ENCODE assay signal across 8 cellular contexts in the genomic region with DNA sequence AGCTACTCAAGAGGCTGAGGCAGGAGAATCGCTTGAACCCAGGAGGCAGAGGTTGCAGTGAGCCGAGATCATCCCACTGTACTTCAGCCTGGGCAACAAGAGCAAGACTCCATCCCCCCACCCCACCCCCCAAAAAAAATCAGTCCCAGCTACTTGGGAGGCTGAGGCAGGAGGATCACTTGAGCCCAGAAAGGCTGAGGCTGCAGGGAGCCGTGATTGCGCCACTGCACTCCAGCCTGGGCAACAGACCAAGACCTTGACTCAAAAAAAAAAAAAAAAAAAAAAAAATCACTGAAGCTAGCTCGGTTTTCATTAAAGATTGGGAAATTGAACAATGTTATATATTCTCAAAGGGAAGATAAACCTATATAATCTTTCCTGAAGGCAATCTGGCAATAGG. TPM values are rescaled to one million over a fixed set of nuclear protein-coding genes. Genes with fewer than 3 reads are reported as not detected.
A peak's percentile ranks its signal among the peaks of the same experiment; 100 is the strongest.
DNase-seq lines count a peak whose midpoint lies in the region; ATAC-seq, FAIRE-seq and TF ChIP-seq lines count a peak whose summit lies in the region.
"Not testable (repeated sequence)": the region's sequence is repeated elsewhere in the genome, so short reads cannot be mapped to it uniquely, and the experiment has no call there.

No MANE protein-coding gene starts in this region.

- POLR2A ChIA-PET in HEK293 (lab: Yijun Ruan, JAX) = interaction anchor here (0.6 to 1.5 kb wide), 2 partner anchors 39 to 347 kb away, joined by 4 to 8 read pairs; a partner anchor contains a TSS
- POLR2A ChIA-PET in K562 (lab: Yijun Ruan, JAX) = not testable (repeated sequence)

- not testable (repeated sequence) for H3K4me2 ChIP-seq in K562 (ENCODE audit: insufficient read depth, low read length)

- not testable (repeated sequence) for H4K20me1 ChIP-seq in K562 (replicated peaks; ENCODE audit: control insufficient read depth, insufficient read depth, low read length)

- not testable (repeated sequence) for H3K27me3 Mint-ChIP-seq in osteocyte (ENCODE audit: unreplicated experiment)

- H3K9ac ChIP-seq in K562 (ENCODE audit: insufficient read depth in 1 of 2, low read depth in 2 of 2, low read length in 2 of 2) = not testable (repeated sequence)

- intact Hi-C loops in K562 (cut with micrococcal nuclease) = not testable (repeated sequence)

- in situ Hi-C loops in K562 (cut with MboI) = not testable (repeated sequence)

- H3K9me3 ChIP-seq in HEK293 (ENCODE audit: control insufficient read depth, insufficient read depth, low read depth, low read length); K562 (replicated peaks; ENCODE audit: control insufficient read depth, insufficient read depth, low read depth, low read length): not testable (repeated sequence)

- H3K9me1 ChIP-seq in K562 (ENCODE audit: control insufficient read depth, insufficient read depth, low read length) = not testable (repeated sequence)

- CTCF ChIA-PET in HEK293 (lab: Yijun Ruan, JAX); K562 (lab: Yijun Ruan, JAX; ENCODE audit: low intra/inter-chr PET ratio): not testable (repeated sequence)

- not testable (repeated sequence) for H3K36me3 Mint-ChIP-seq in osteocyte (ENCODE audit: unreplicated experiment)

- TF ChIP-seq RAD21 in Ishikawa (IDR thresholded peaks at IDR 0.05; ENCODE audit: low read depth); K562 (CRISPR knock-in tag; conservative IDR thresholded peaks at IDR 0.05 in 1 of 2, IDR thresholded peaks at IDR 0.05 in 1 of 2): not testable (repeated sequence)

- H3K79me2 ChIP-seq in K562 (ENCODE audit: control insufficient read depth, insufficient read depth, low read length) = not testable (repeated sequence)

- not testable (repeated sequence) for BruUV-seq in K562 (replicated peaks; lab: Mats Ljungman, UMichigan)

- H3K27ac ChIP-seq in HEK293 (ENCODE audit: extremely low read depth, low read depth, low read length); K562 (ENCODE audit: extremely low read depth, low read depth, low read length): not testable (repeated sequence)

- H3K36me3 ChIP-seq in HEK293 (ENCODE audit: control insufficient read depth in 2 of 2, insufficient read depth in 1 of 2, low read length in 2 of 2); K562 (ENCODE audit: control insufficient read depth, insufficient read depth, low read length): not testable (repeated sequence)

- FAIRE-seq in K562 (lab: Jason Lieb, UNC) = not testable (repeated sequence)

- not testable (repeated sequence) for DNase-seq in K562 (ENCODE audit: extremely low read depth in 1 of 4, low spot score in 3 of 4)
- DNase-seq in cardiac fibroblast (ENCODE audit: low read depth in 2 of 2) (peak; percentile 15 to 21), fibroblast of peridontal ligament (ENCODE audit: extremely low read depth) (peak; percentile 14), fibroblast of the aortic adventitia (ENCODE audit: low read depth) (peak; percentile 6), left lobe of liver (ENCODE audit: low spot score) (peak; percentile 22), osteocyte (ENCODE audit: extremely low spot score, unreplicated experiment) (peak; percentile 10)

- H3K4me3 ChIP-seq in HEK293 (ENCODE audit: low read depth, low read length); K562; cardiac fibroblast (replicated peaks in 1 of 2; ENCODE audit: low read depth in 2 of 2, low read length in 2 of 2); fibroblast of the aortic adventitia (ENCODE audit: low read depth, low read length): not testable (repeated sequence)

- H2AFZ ChIP-seq in K562 (ENCODE audit: low read depth, low read length) = not testable (repeated sequence)

- ATAC-seq in K562, left lobe of liver: not testable (repeated sequence)

- not testable (repeated sequence) for TF ChIP-seq POLR2A in K562 (conservative IDR thresholded peaks at IDR 0.05)

- not testable (repeated sequence) for TF ChIP-seq CTCF in HEK293 (tag by site-specific recombination; IDR thresholded peaks at IDR 0.05); K562 (IDR thresholded peaks at IDR 0.05 in 2 of 3, conservative IDR thresholded peaks at IDR 0.05 in 1 of 3; ENCODE audit: insufficient read depth in 2 of 3, low read depth in 1 of 3, low read length in 3 of 3); cardiac fibroblast (IDR thresholded peaks at IDR 0.05; ENCODE audit: low read depth, low read length); fibroblast of the aortic adventitia (IDR thresholded peaks at IDR 0.05; ENCODE audit: insufficient read depth, low read length); osteocyte (IDR thresholded peaks at IDR 0.05)

- not testable (repeated sequence) for H3K4me1 Mint-ChIP-seq in osteocyte (ENCODE audit: unreplicated experiment)

- not testable (repeated sequence) for H3K4me3 Mint-ChIP-seq in osteocyte (ENCODE audit: unreplicated experiment)

- H3K27ac Mint-ChIP-seq in osteocyte (ENCODE audit: unreplicated experiment) = not testable (repeated sequence)

- not testable (repeated sequence) for TF ChIP-seq EP300 in Ishikawa (IDR thresholded peaks at IDR 0.05; ENCODE audit: borderline replicate concordance); K562 (IDR thresholded peaks at IDR 0.05; ENCODE audit: low read length)

- H3K9me3 Mint-ChIP-seq in osteocyte (ENCODE audit: unreplicated experiment) = not testable (repeated sequence)

- WGBS in K562 (ENCODE audit: insufficient coverage, low coverage, missing lambda C conversion rate) = 21% methylated on average over 5 of the region's 5 CpGs

- not testable (repeated sequence) for H3K27me3 ChIP-seq in K562 (ENCODE audit: control insufficient read depth in 2 of 2, insufficient read depth in 2 of 2, low read length in 2 of 2)

- H3K4me1 ChIP-seq in HEK293 (ENCODE audit: control insufficient read depth, insufficient read depth, low read length); K562 (replicated peaks in 1 of 2; ENCODE audit: control insufficient read depth in 2 of 2, insufficient read depth in 2 of 2, low read length in 2 of 2): not testable (repeated sequence)

TF ChIP-seq in Ishikawa, 13 proteins besides CTCF, POLR2A, EP300 and RAD21:
- TF ChIP-seq CEBPB (IDR thresholded peaks at IDR 0.05) = peak; percentile 74
TF ChIP-seq in Ishikawa: peak in this region for 1; not testable (repeated sequence) for 12.

TF ChIP-seq in K562, 482 proteins besides CTCF, POLR2A, EP300 and RAD21:
- peak; percentile 47; the same call in 1 of the 2 replicates for TF ChIP-seq CEBPB (tag; IDR thresholded peaks at IDR 0.05)

RNA-seq across cellular contexts. Expression of a gene that starts 20.5 kb away (rescaled TPM):
- total RNA-seq in K562 (2011; cell fraction: chromatin; rRNA removed; ENCODE audit: low replicate concordance) = 16.2 and 38.5 TPM in 2 replicates
- 8.5 and 12.4 TPM in 2 replicates for total RNA-seq in K562 (2011; cell fraction: nucleolus; rRNA removed)
- 27.5 and 37.6 TPM in 2 replicates for total RNA-seq in K562 (2011; cell fraction: nucleoplasm; rRNA removed)
- total RNA-seq in K562 (2014; rRNA removed) (3.9 and 4.1 TPM in 2 replicates), K562 (2014; rRNA removed; fragmentation: Illumina TruSeq; extraction: Trizol) (8.6 and 10.1 TPM in 2 replicates), K562 (2015; rRNA removed; fragmentation: Illumina TruSeq; extraction: Trizol) (6.2 and 6.7 TPM in 2 replicates), K562 (2021) (9.3 and 10.6 TPM in 2 replicates), fibroblast of the aortic adventitia (ENCODE audit: low replicate concordance) (10.0 and 17.8 TPM in 2 replicates), left lobe of liver (6.9 TPM), osteocyte (29.9 and 32.4 TPM in 2 replicates)
- polyA plus RNA-seq in K562 (2011; rRNA removed) (15.2 and 15.4 TPM in 2 replicates), K562 (2014; fragmentation: Illumina TruSeq; extraction: Trizol) (8.8 and 9.0 TPM in 2 replicates), K562 (2014; fragmentation: Nextera tagmentation; extraction: Ambion mirVana) (1 to 10 TPM; 3.8 to 4.0 TPM), K562 (2014; rRNA removed) (7.4 and 8.4 TPM in 2 replicates)
- polyA plus RNA-seq in K562 (2011; cell fraction: cytosol; rRNA removed) = 2.8 and 7.8 TPM in 2 replicates
- 10.1 and 14.7 TPM in 2 replicates for polyA plus RNA-seq in K562 (2011; cell fraction: nucleus; rRNA removed)
- polyA plus RNA-seq in K562 (2012) = 8.9 and 16.6 TPM in 2 replicates
- polyA minus RNA-seq in K562 (2011; rRNA and poly(A)+ RNA removed) = 9.9 and 13.3 TPM in 2 replicates
- 3.5 and 4.3 TPM in 2 replicates for polyA minus RNA-seq in K562 (2011; cell fraction: cytosol; rRNA and poly(A)+ RNA removed)
- 4.0 and 7.8 TPM in 2 replicates for polyA minus RNA-seq in K562 (2011; cell fraction: nucleus; rRNA and poly(A)+ RNA removed)

RNA-seq across cellular contexts. Expression of a gene that starts 38.8 kb away (rescaled TPM):
- 57.6 and 170 TPM in 2 replicates for total RNA-seq in K562 (2011; cell fraction: chromatin; rRNA removed; ENCODE audit: low replicate concordance)
- total RNA-seq in K562 (2011; cell fraction: nucleolus; rRNA removed) = 35.2 and 38.2 TPM in 2 replicates
- total RNA-seq in K562 (2011; cell fraction: nucleoplasm; rRNA removed) = 79.6 and 136 TPM in 2 replicates
- total RNA-seq in K562 (2014; rRNA removed) (69.7 and 69.8 TPM in 2 replicates), K562 (2014; rRNA removed; fragmentation: Illumina TruSeq; extraction: Trizol) (151 and 159 TPM in 2 replicates), K562 (2015; rRNA removed; fragmentation: Illumina TruSeq; extraction: Trizol) (131 and 142 TPM in 2 replicates), K562 (2021) (84.1 and 89.4 TPM in 2 replicates), fibroblast of the aortic adventitia (ENCODE audit: low replicate concordance) (61.1 and 99.1 TPM in 2 replicates), left lobe of liver (14.3 TPM), osteocyte (34.0 and 38.7 TPM in 2 replicates)
- polyA plus RNA-seq in K562 (2011; rRNA removed) (60.6 and 88.0 TPM in 2 replicates), K562 (2014; fragmentation: Illumina TruSeq; extraction: Trizol) (91.7 and 109 TPM in 2 replicates), K562 (2014; fragmentation: Nextera tagmentation; extraction: Ambion mirVana) (10 to 100 TPM; 82.1 to 85.6 TPM), K562 (2014; rRNA removed) (57.4 and 60.0 TPM in 2 replicates)
- 15.3 and 33.6 TPM in 2 replicates for polyA plus RNA-seq in K562 (2011; cell fraction: cytosol; rRNA removed)
- 26.7 and 40.6 TPM in 2 replicates for polyA plus RNA-seq in K562 (2011; cell fraction: nucleus; rRNA removed)
- polyA plus RNA-seq in K562 (2012) = 43.8 and 61.9 TPM in 2 replicates
- polyA minus RNA-seq in K562 (2011; rRNA and poly(A)+ RNA removed) = 135 and 160 TPM in 2 replicates
- 38.9 and 71.3 TPM in 2 replicates for polyA minus RNA-seq in K562 (2011; cell fraction: cytosol; rRNA and poly(A)+ RNA removed)
- polyA minus RNA-seq in K562 (2011; cell fraction: nucleus; rRNA and poly(A)+ RNA removed) = 38.1 and 58.3 TPM in 2 replicates
